Comparison of ENCODE assay signal across 9 cellular contexts in genomic region chr11:133951484-133952198, GRCh38. TPM values are rescaled to one million over a fixed set of nuclear protein-coding genes. Genes with fewer than 3 reads are reported as not detected.
DNase-seq lines count a peak whose midpoint lies in the region; ATAC-seq and TF ChIP-seq lines count a peak whose summit lies in the region.
"Had no signal": no experiment of that assay in that cellular context is flagged by ENCODE, and none has a peak within 500 bp of the region (broad histone marks: within the 10 kb centered on the region; RNA-seq: fewer than 3 reads in every experiment).

No MANE protein-coding gene starts in this region.

- H3K9ac ChIP-seq in HUES48 (ENCODE audit: low read depth, low read length) (no peak overlapping the region), stomach smooth muscle (ENCODE audit: low read length in 2 of 2) (peak overlapping the region; percentile 58 to 62)

- DNase-seq in hepatocyte (ENCODE audit: low spot score) (no peak), epidermal melanocyte (ENCODE audit: insufficient read length, low spot score) (no peak), mucosa of descending colon (no peak), putamen (ENCODE audit: low spot score) (no peak)
- DNase-seq in stimulated activated CD4-positive, alpha-beta T cell treated with anti-CD3 and anti-CD28 coated beads, Interleukin-2, amount 100 ng/mL, for 48 hours = no peak
- DNase-seq: naive B cell had no signal

- H4K20me1 ChIP-seq in hepatocyte (ENCODE audit: insufficient read depth, poor library complexity, severe bottlenecking) = no peaks in the 10 kb centered on the region

- ATAC-seq in SK-N-SH treated with all-trans-retinoic acid at 6 μM for 48 hours (no peak), mucosa of descending colon (no peak)

- 36% methylated on average over 25 of the region's 25 CpGs for WGBS in hepatocyte (ENCODE audit: low lambda C conversion rate, missing lambda C conversion rate)

- peak overlapping the region; percentile 59 for H3K4me2 ChIP-seq in hepatocyte

- no peak overlapping the region for H2AFZ ChIP-seq in hepatocyte

- H3K79me2 ChIP-seq in hepatocyte = no peaks in the 10 kb centered on the region

- intact Hi-C loops in mucosa of descending colon (cut with DNase I, micrococcal nuclease) = no loop called here

- H3K27ac ChIP-seq in HUES48 (ENCODE audit: low read depth, low read length) (peak overlapping the region; percentile 71), hepatocyte (no peak overlapping the region), stomach smooth muscle (ENCODE audit: low read length) (peak overlapping the region; percentile 98)

- H3K4me3 ChIP-seq in HUES48 (ENCODE audit: low read depth, low read length) (peak overlapping the region; percentile 28; the same call in 1 of the 2 replicates), hepatocyte (no peak overlapping the region), stomach smooth muscle (ENCODE audit: low read length in 2 of 2) (peak overlapping the region; percentile 50 to 71), mucosa of descending colon (no peak overlapping the region)

- TF ChIP-seq CTCF in hepatocyte (IDR thresholded peaks at IDR 0.05; ENCODE audit: poor library complexity) = no peak
- TF ChIP-seq CTCF in mucosa of descending colon (IDR thresholded peaks at IDR 0.05) = no peak

- H3K36me3 ChIP-seq in HUES48 (ENCODE audit: control insufficient read depth, insufficient read depth, low read length) (no peaks in the 10 kb centered on the region), hepatocyte (replicated peaks; ENCODE audit: insufficient read depth, low read depth) (no peaks in the 10 kb centered on the region), stomach smooth muscle (ENCODE audit: control insufficient read depth in 2 of 2, insufficient read depth in 2 of 2, low read length in 2 of 2) (peaks cover 0 to 3% of the 10 kb centered on the region in 2 donors), mucosa of descending colon (ENCODE audit: low read depth) (no peaks in the 10 kb centered on the region)

- H3K4me1 ChIP-seq in HUES48 (ENCODE audit: control insufficient read depth, insufficient read depth, low read length) (peaks cover 69% of the 10 kb centered on the region), hepatocyte (ENCODE audit: insufficient read depth) (peaks cover 3% of the 10 kb centered on the region), stomach smooth muscle (ENCODE audit: control insufficient read depth, insufficient read depth, low read length) (peaks cover 90% of the 10 kb centered on the region), mucosa of descending colon (ENCODE audit: low read depth) (peaks cover 9% of the 10 kb centered on the region)

- H3K27me3 ChIP-seq in HUES48 (ENCODE audit: control insufficient read depth, insufficient read depth, low read length) (peaks cover 19% of the 10 kb centered on the region), hepatocyte (peaks cover 75% of the 10 kb centered on the region), stomach smooth muscle (ENCODE audit: control insufficient read depth in 1 of 2, insufficient read depth in 2 of 2, low read length in 2 of 2) (peaks cover 0 to 2% of the 10 kb centered on the region in 2 donors)

- H3K9me3 ChIP-seq in HUES48 (ENCODE audit: control insufficient read depth, insufficient read depth, low read length) = no peaks in the 10 kb centered on the region
- no peaks in the 10 kb centered on the region for H3K9me3 ChIP-seq in hepatocyte (ENCODE audit: low read depth)
- no peaks in the 10 kb centered on the region for H3K9me3 ChIP-seq in stomach smooth muscle (ENCODE audit: control insufficient read depth in 2 of 2, low read length in 2 of 2)
- no peaks in the 10 kb centered on the region for H3K9me3 ChIP-seq in mucosa of descending colon

- no peaks in the 10 kb centered on the region for H3K9me2 ChIP-seq in hepatocyte (replicated peaks; ENCODE audit: insufficient read depth)

TF ChIP-seq in SK-N-SH treated with all-trans-retinoic acid at 6 μM for 48 hours, 23 proteins besides CTCF, POLR2A, EP300 and RAD21:
- TF ChIP-seq PATZ1 (CRISPR knock-in tag; IDR thresholded peaks at IDR 0.05; ENCODE audit: borderline replicate concordance) (peak; percentile 18; the same call in 1 of the 2 replicates), ZNF70 (CRISPR knock-in tag; IDR thresholded peaks at IDR 0.05) (no peak)

RNA-seq across cellular contexts. Expression of gene IGSF9B, which starts 5.1 kb away (rescaled TPM):
- total RNA-seq in hepatocyte (0.30 and 0.32 TPM in 2 replicates), mucosa of descending colon (10 to 100 TPM in 1 of 3 donors, 1 to 10 TPM in 2; 5.2 to 42.6 (median 5.8) TPM)
- polyA plus RNA-seq in hepatocyte = 0.65 and 0.91 TPM in 2 replicates

Comparison
In these comparisons a context has a peak if more than half of its experiments do, and no peak if none do; other contexts are left out.
1. H3K4me3 ChIP-seq: peak in HUES48 (single experiment) and stomach smooth muscle (2 of 2); none in hepatocyte (single experiment) and mucosa of descending colon (single experiment).